1 cellular context compared by ENCODE assay signal in genomic region chr1:14590781-14591180, GRCh38.
A peak's percentile ranks its signal among the peaks of the same experiment; 100 is the strongest.
TF ChIP-seq lines count a peak whose summit lies in the region.

No MANE protein-coding gene starts in this region.

TF ChIP-seq in HEK293, 187 proteins besides CTCF, POLR2A, EP300 and RAD21 (continued from another document):
- no peak for TF ChIP-seq TRIM28 (IDR thresholded peaks at IDR 0.05; ENCODE audit: borderline replicate concordance, low read length)
- TF ChIP-seq ZNF184 (tag by site-specific recombination; IDR thresholded peaks at IDR 0.05), result peak; percentile 40; the same call in 1 of the 2 replicates
- no peak for TF ChIP-seq ZNF677 (tag by site-specific recombination; IDR thresholded peaks at IDR 0.05)
- peak; percentile 80; the same call in 1 of the 2 replicates for TF ChIP-seq KLF17 (tag by site-specific recombination; IDR thresholded peaks at IDR 0.05)
- peak; percentile 52; the same call in 1 of the 2 replicates for TF ChIP-seq SP7 (tag by site-specific recombination; IDR thresholded peaks at IDR 0.05)
